ENCODE assay signal across 18 cellular contexts in the genomic region with DNA sequence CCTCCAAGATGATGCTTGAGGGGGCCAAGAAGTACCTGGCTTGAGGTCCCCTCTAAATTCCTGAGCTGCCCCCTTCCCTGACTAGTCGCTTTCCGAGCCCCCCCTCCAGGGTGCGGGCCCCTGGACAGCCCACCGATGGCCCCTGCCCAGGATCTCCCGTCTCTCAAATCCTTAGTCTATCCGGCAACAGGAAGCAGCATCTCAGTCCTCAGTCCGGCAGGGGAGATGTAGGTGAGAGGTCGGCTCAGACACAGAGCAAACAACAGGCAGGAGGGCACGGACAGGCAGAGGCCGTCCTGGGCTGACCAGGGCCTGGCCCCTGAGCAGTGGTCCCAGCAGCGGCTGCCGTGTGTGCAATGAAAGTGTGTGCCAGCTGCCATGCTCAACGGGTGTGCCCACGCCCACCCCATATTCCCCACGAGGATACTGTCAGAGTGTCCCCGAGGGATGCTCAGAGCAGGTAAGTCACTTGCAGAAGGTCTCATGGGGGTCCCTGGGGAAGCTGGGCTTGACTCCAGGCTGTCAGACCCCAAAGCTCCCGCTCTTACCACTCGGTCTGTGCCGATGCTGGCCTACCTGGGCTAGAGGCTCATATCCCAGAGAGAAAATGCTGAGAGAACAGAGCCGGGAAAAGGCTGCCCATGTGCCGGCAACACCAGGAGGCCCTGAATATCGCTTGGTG. TPM values are rescaled to one million over a fixed set of nuclear protein-coding genes. Genes with fewer than 3 reads are reported as not detected.
DNase-seq lines count a peak whose midpoint lies in the region; ATAC-seq and TF ChIP-seq lines count a peak whose summit lies in the region.
"Had no signal": no experiment of that assay in that cellular context is flagged by ENCODE, and none has a peak within 500 bp of the region (broad histone marks: within the 10 kb centered on the region; RNA-seq: fewer than 3 reads in every experiment).

No MANE protein-coding gene starts in this region.

- H3K36me3 Mint-ChIP-seq in MCF 10A (ENCODE audit: insufficient read depth, unreplicated experiment) (peaks cover 16% of the 10 kb centered on the region), endodermal cell (ENCODE audit: low read depth) (peaks cover 4% of the 10 kb centered on the region), nephron progenitor cell (ENCODE audit: low read depth) (no peaks in the 10 kb centered on the region)
- peaks cover 6% of the 10 kb centered on the region for H3K36me3 Mint-ChIP-seq in stimulated activated effector memory CD8-positive, alpha-beta T cell treated with anti-CD3 and anti-CD28 coated beads, Interleukin-12 subunit alpha, Interleukin-12 subunit beta, amount 100 ng/mL, for 72 hours

- no peak overlapping the region for H3K27ac Mint-ChIP-seq in MCF 10A (ENCODE audit: low read depth, unreplicated experiment)
- peak overlapping the region; percentile 55 for H3K27ac Mint-ChIP-seq in endodermal cell
- H3K27ac Mint-ChIP-seq in nephron progenitor cell: no peak overlapping the region
- no peak overlapping the region for H3K27ac Mint-ChIP-seq in stimulated activated effector memory CD8-positive, alpha-beta T cell treated with anti-CD3 and anti-CD28 coated beads, Interleukin-12 subunit alpha, Interleukin-12 subunit beta, amount 100 ng/mL, for 72 hours

- H3K9me3 ChIP-seq in breast epithelium (no peaks in the 10 kb centered on the region), endodermal cell (ENCODE audit: control insufficient read depth, low read length) (no peaks in the 10 kb centered on the region), subcutaneous abdominal adipose tissue (ENCODE audit: control insufficient read depth in 5 of 5, low read length in 5 of 5) (no peaks in the 10 kb centered on the region)
- H3K9me3 ChIP-seq: Caco-2 had no signal

- no peak for TF ChIP-seq POLR2A in breast epithelium (IDR thresholded peaks at IDR 0.05)

- intact Hi-C loops in breast epithelium (cut with DNase I; ENCODE audit: low total_unique reads) (no loop called here), MCF 10A (cut with micrococcal nuclease) (no loop called here)

- POLR2A ChIA-PET in MCF 10A (lab: Yijun Ruan, JAX): interaction anchor here (1.0 to 1.3 kb wide), 2 partner anchors 31 to 60 kb away, joined by 3 to 4 read pairs; no protein-coding TSS in a partner anchor

- H3K4me1 Mint-ChIP-seq in MCF 10A (ENCODE audit: insufficient read depth, unreplicated experiment) (peaks cover 8% of the 10 kb centered on the region), endodermal cell (peaks cover 16% of the 10 kb centered on the region), nephron progenitor cell (peaks cover 55% of the 10 kb centered on the region)
- H3K4me1 Mint-ChIP-seq in stimulated activated effector memory CD8-positive, alpha-beta T cell treated with anti-CD3 and anti-CD28 coated beads, Interleukin-12 subunit alpha, Interleukin-12 subunit beta, amount 100 ng/mL, for 72 hours: no peaks in the 10 kb centered on the region

- CTCF ChIA-PET in MCF 10A (lab: Yijun Ruan, JAX): interaction anchor here (0.9 kb wide), 1 partner anchor 47 kb away, joined by 4 read pairs; no protein-coding TSS in a partner anchor

- TF ChIP-seq CTCF in breast epithelium (IDR thresholded peaks at IDR 0.05) (no peak), MCF 10A (IDR thresholded peaks at IDR 0.05; ENCODE audit: unreplicated experiment) (no peak), endodermal cell (conservative IDR thresholded peaks at IDR 0.05) (no peak), nephron progenitor cell (IDR thresholded peaks at IDR 0.05) (no peak)

- no peak for ATAC-seq in HG02870 (IDR thresholded peaks at IDR 0.05; ENCODE audit: unreplicated experiment)
- ATAC-seq in stimulated activated effector memory CD8-positive, alpha-beta T cell treated with anti-CD3 and anti-CD28 coated beads, Interleukin-12 subunit alpha, Interleukin-12 subunit beta, amount 100 ng/mL, for 72 hours: no peak

- H3K4me1 ChIP-seq in breast epithelium (no peaks in the 10 kb centered on the region), endodermal cell (ENCODE audit: control insufficient read depth, insufficient read depth, low read length) (no peaks in the 10 kb centered on the region), subcutaneous abdominal adipose tissue (ENCODE audit: control insufficient read depth in 5 of 5, insufficient read depth in 5 of 5, low read length in 5 of 5) (peaks cover 4 to 57% (median 30%) of the 10 kb centered on the region in 5 donors)

- no peaks in the 10 kb centered on the region for H3K27me3 ChIP-seq in breast epithelium
- no peaks in the 10 kb centered on the region for H3K27me3 ChIP-seq in endodermal cell (ENCODE audit: control insufficient read depth, insufficient read depth, low read length, poor library complexity, severe bottlenecking)
- no peaks in the 10 kb centered on the region for H3K27me3 ChIP-seq in subcutaneous abdominal adipose tissue (ENCODE audit: control insufficient read depth in 5 of 5, insufficient read depth in 4 of 5, low read length in 5 of 5)

- no peaks in the 10 kb centered on the region for H3K9me3 Mint-ChIP-seq in MCF 10A (ENCODE audit: unreplicated experiment)
- no peaks in the 10 kb centered on the region for H3K9me3 Mint-ChIP-seq in endodermal cell
- no peaks in the 10 kb centered on the region for H3K9me3 Mint-ChIP-seq in nephron progenitor cell
- H3K9me3 Mint-ChIP-seq in stimulated activated effector memory CD8-positive, alpha-beta T cell treated with anti-CD3 and anti-CD28 coated beads, Interleukin-12 subunit alpha, Interleukin-12 subunit beta, amount 100 ng/mL, for 72 hours: no peaks in the 10 kb centered on the region

- 84 to 90% methylated on average over 14 to 22 of the region's 22 CpGs for WGBS in endodermal cell (ENCODE audit: insufficient coverage in 1 of 2, insufficient read length in 1 of 2), 2 experiments

- H3K27ac ChIP-seq in breast epithelium: peak overlapping the region; percentile 19 to 79
- H3K27ac ChIP-seq in endodermal cell (ENCODE audit: low read depth, low read length): no peak overlapping the region
- peak overlapping the region; percentile 86 for H3K27ac ChIP-seq in subcutaneous abdominal adipose tissue (ENCODE audit: low read depth, low read length)

- H3K27me3 Mint-ChIP-seq in MCF 10A (ENCODE audit: insufficient read depth, unreplicated experiment): no peaks in the 10 kb centered on the region
- peaks cover 4% of the 10 kb centered on the region for H3K27me3 Mint-ChIP-seq in endodermal cell (ENCODE audit: insufficient read depth)
- peaks cover 11% of the 10 kb centered on the region for H3K27me3 Mint-ChIP-seq in nephron progenitor cell (ENCODE audit: low read depth, poor library complexity)

- H3K36me3 ChIP-seq in breast epithelium (no peaks in the 10 kb centered on the region), endodermal cell (ENCODE audit: control insufficient read depth, insufficient read depth, low read length) (no peaks in the 10 kb centered on the region), subcutaneous abdominal adipose tissue (ENCODE audit: control insufficient read depth in 5 of 5, insufficient read depth in 5 of 5, low read length in 5 of 5) (peaks cover 0 to 51% (median 12%) of the 10 kb centered on the region in 5 donors)

- DNase-seq in breast epithelium (ENCODE audit: low spot score in 2 of 2): no peak
- no peak for DNase-seq in MCF 10A (ENCODE audit: unreplicated experiment)
- DNase-seq in endodermal cell: no peak
- DNase-seq in nephron progenitor cell: peak; percentile 13
- no peak for DNase-seq in DMS53 treated with DMSO at 0.1 percent for 48 hours (lab: John Stamatoyannopoulos, UW; ENCODE audit: unreplicated experiment)
- DNase-seq in stimulated activated effector memory CD8-positive, alpha-beta T cell treated with anti-CD3 and anti-CD28 coated beads, Interleukin-12 subunit alpha, Interleukin-12 subunit beta, amount 100 ng/mL, for 72 hours (ENCODE audit: low spot score in 2 of 2): no peak
- DNase-seq: Caco-2, DMS79 treated with DMSO at 0.1 percent for 48 hours, GDM1, GOT3, Karpas-422, NCI-H1417 treated with DMSO at 0.1 percent for 48 hours, NCI-H2081, NCI-H2227 treated with DMSO at 0.1 percent for 48 hours, NCI-H526 had no signal

- H3K4me3 Mint-ChIP-seq in MCF 10A (ENCODE audit: unreplicated experiment) (no peak overlapping the region), endodermal cell (peak overlapping the region; percentile 25), nephron progenitor cell (peak overlapping the region; percentile 58)
- no peak overlapping the region for H3K4me3 Mint-ChIP-seq in stimulated activated effector memory CD8-positive, alpha-beta T cell treated with anti-CD3 and anti-CD28 coated beads, Interleukin-12 subunit alpha, Interleukin-12 subunit beta, amount 100 ng/mL, for 72 hours
- H3K4me3 Mint-ChIP-seq: CD14-positive monocyte had no signal

- no peak overlapping the region for H3K4me3 ChIP-seq in breast epithelium
- no peak overlapping the region for H3K4me3 ChIP-seq in endodermal cell (ENCODE audit: low read length)
- H3K4me3 ChIP-seq in subcutaneous abdominal adipose tissue (ENCODE audit: low read depth in 1 of 5, low read length in 5 of 5): peak overlapping the region in 4 of 5 donors; percentile 40 to 53 (median 46)

- BruUV-seq in MCF 10A (replicated peaks; lab: Mats Ljungman, UMichigan): no TSS peak

- H3K9ac ChIP-seq in endodermal cell (ENCODE audit: extremely low read depth, low read length, poor library complexity, severe bottlenecking) (no peak overlapping the region), subcutaneous abdominal adipose tissue (ENCODE audit: low read length in 5 of 5) (peak overlapping the region in 3 of 5 donors; percentile 49 to 75 (median 62))

RNA-seq across cellular contexts. Expression of gene SLC43A2, which starts 7.2 kb away (rescaled TPM):
- 10 to 100 TPM; 13.8 to 18.9 (median 14.9) TPM for total RNA-seq in breast epithelium
- total RNA-seq in MCF 10A (2022): 3.1 and 5.6 TPM in 2 replicates
- total RNA-seq in endodermal cell: 10 to 100 TPM; 14.0 to 18.6 TPM
- polyA plus RNA-seq in endodermal cell (2013, experiment 1 of 2): 11.6 TPM
- 10.1 TPM for polyA plus RNA-seq in endodermal cell (2013, experiment 2 of 2)

RNA-seq across cellular contexts. Expression of gene SCARF1, which starts 24.1 kb away (rescaled TPM):
- total RNA-seq in breast epithelium: 10 to 100 TPM in 1 of 3 donors, 1 to 10 TPM in 2; 4.2 to 11.5 (median 6.6) TPM
- total RNA-seq in MCF 10A (2022): 0.40 and 0.47 TPM in 2 replicates
- under 1 TPM; 0.75 to 0.89 TPM for total RNA-seq in endodermal cell
- 0.96 TPM for polyA plus RNA-seq in endodermal cell (2013, experiment 1 of 2)
- 1.2 TPM for polyA plus RNA-seq in endodermal cell (2013, experiment 2 of 2)

RNA-seq across cellular contexts. Expression of gene RILP, which starts 28.3 kb away (rescaled TPM):
- total RNA-seq in breast epithelium: 10 to 100 TPM; 15.4 to 42.7 (median 31.1) TPM
- 1.6 and 2.6 TPM in 2 replicates for total RNA-seq in MCF 10A (2022)
- 1 to 10 TPM; 1.1 to 3.1 TPM for total RNA-seq in endodermal cell
- 3.6 TPM for polyA plus RNA-seq in endodermal cell (2013, experiment 1 of 2)
- polyA plus RNA-seq in endodermal cell (2013, experiment 2 of 2): 2.6 TPM

RNA-seq across cellular contexts. Expression of gene PITPNA, which starts 58.8 kb away (rescaled TPM):
- total RNA-seq in breast epithelium (10 to 100 TPM; 24.6 to 37.7 (median 28.8) TPM), MCF 10A (2022) (79.6 and 99.8 TPM in 2 replicates), endodermal cell (10 to 100 TPM; 62.6 TPM)
- 43.6 TPM for polyA plus RNA-seq in endodermal cell (2013, experiment 1 of 2)
- 42.3 TPM for polyA plus RNA-seq in endodermal cell (2013, experiment 2 of 2)

Comparison
In these comparisons a context has a peak if more than half of its experiments do, and no peak if none do; other contexts are left out.
1. H3K4me3 ChIP-seq: peak in subcutaneous abdominal adipose tissue (4 of 5); none in breast epithelium (0 of 3) and endodermal cell (single experiment).
2. H3K4me3 Mint-ChIP-seq: peak in endodermal cell (single experiment) and nephron progenitor cell (single experiment); none in MCF 10A (single experiment) and stimulated activated effector memory CD8-positive, alpha-beta T cell treated with anti-CD3 and anti-CD28 coated beads, Interleukin-12 subunit alpha, Interleukin-12 subunit beta, amount 100 ng/mL, for 72 hours (single experiment).